In genomic region chr12:76113800-76114757, GRCh38 we compare ENCODE assay signal across 22 cellular contexts. TPM values are rescaled to one million over a fixed set of nuclear protein-coding genes. Genes with fewer than 3 reads are reported as not detected.
DNase-seq lines count a peak whose midpoint lies in the region; ATAC-seq and TF ChIP-seq lines count a peak whose summit lies in the region.
"Had no signal": no experiment of that assay in that cellular context is flagged by ENCODE, and none has a peak within 500 bp of the region (broad histone marks: within the 10 kb centered on the region; RNA-seq: fewer than 3 reads in every experiment).

No MANE protein-coding gene starts in this region.

- no peak for DNase-seq in Right ventricle myocardium inferior (ENCODE audit: missing footprints)
- no peak for DNase-seq in cardiac septum (ENCODE audit: low spot score)
- DNase-seq in epidermal melanocyte (ENCODE audit: insufficient read length, low spot score), result peak; percentile 44
- DNase-seq in hepatic stellate cell (ENCODE audit: low spot score), result peak; percentile 22
- DNase-seq in nephron progenitor cell, result no peak
- no peak for DNase-seq in T-helper 1 cell
- DNase-seq in posterior vena cava (ENCODE audit: low spot score), result no peak
- DNase-seq: activated B cell treated with CpG ODN at 0.5 μM for 24 hours; activated naive CD4-positive, alpha-beta T cell treated with anti-CD3 and anti-CD28 coated beads, Interleukin-2, amount 50 U/mL, for 16 hours; activated T-cell treated with anti-CD3 and anti-CD28 coated beads, Interleukin-2, amount 50 U/mL, for 72 hours; body of pancreas; Karpas-422; NCI-H1092; NCI-H2081 treated with DMSO at 0.1 percent for 48 hours; NCI-H510A treated with DMSO at 0.1 percent for 48 hours; retina; SHP77 treated with DMSO at 0.1 percent for 48 hours; T-helper 17 cell; transverse colon had no signal

- no peak overlapping the region for H3K27ac Mint-ChIP-seq in nephron progenitor cell
- H3K27ac Mint-ChIP-seq: activated B cell treated with CpG ODN at 0.5 μM for 24 hours; activated T-cell treated with anti-CD3 and anti-CD28 coated beads, Interleukin-2, amount 50 U/mL, for 72 hours; B cell; stimulated activated effector memory CD8-positive, alpha-beta T cell treated with anti-CD3 and anti-CD28 coated beads, Interleukin-12 subunit alpha, Interleukin-12 subunit beta, amount 100 ng/mL, for 72 hours; T-helper 17 cell had no signal

- no peak for TF ChIP-seq CTCF in nephron progenitor cell (IDR thresholded peaks at IDR 0.05)

- no peaks in the 10 kb centered on the region for H3K4me1 Mint-ChIP-seq in nephron progenitor cell
- H3K4me1 Mint-ChIP-seq: activated B cell treated with CpG ODN at 0.5 μM for 24 hours; B cell; stimulated activated effector memory CD8-positive, alpha-beta T cell treated with anti-CD3 and anti-CD28 coated beads, Interleukin-12 subunit alpha, Interleukin-12 subunit beta, amount 100 ng/mL, for 72 hours; T-helper 17 cell had no signal

- peaks cover 4% of the 10 kb centered on the region for H3K27me3 Mint-ChIP-seq in nephron progenitor cell (ENCODE audit: low read depth, poor library complexity)
- H3K27me3 Mint-ChIP-seq: activated B cell treated with CpG ODN at 0.5 μM for 24 hours, T-helper 17 cell had no signal

- H3K9me3 Mint-ChIP-seq in nephron progenitor cell, result no peaks in the 10 kb centered on the region
- H3K9me3 Mint-ChIP-seq: activated B cell treated with CpG ODN at 0.5 μM for 24 hours; activated T-cell treated with anti-CD3 and anti-CD28 coated beads, Interleukin-2, amount 50 U/mL, for 72 hours; stimulated activated effector memory CD8-positive, alpha-beta T cell treated with anti-CD3 and anti-CD28 coated beads, Interleukin-12 subunit alpha, Interleukin-12 subunit beta, amount 100 ng/mL, for 72 hours had no signal

- intact Hi-C loops in Right ventricle myocardium inferior (cut with DNase I) (no loop called here), cardiac septum (cut with DNase I) (no loop called here), posterior vena cava (cut with DNase I) (no loop called here)

- ATAC-seq in Right ventricle myocardium inferior, result peak; percentile 74
- ATAC-seq in GM18868 (IDR thresholded peaks at IDR 0.05; ENCODE audit: unreplicated experiment), result no peak
- ATAC-seq: activated T-cell treated with anti-CD3 and anti-CD28 coated beads, Interleukin-2, amount 50 U/mL, for 72 hours; body of pancreas; stimulated activated effector memory CD8-positive, alpha-beta T cell treated with anti-CD3 and anti-CD28 coated beads, Interleukin-12 subunit alpha, Interleukin-12 subunit beta, amount 100 ng/mL, for 72 hours; T-helper 17 cell had no signal

- no peaks in the 10 kb centered on the region for H3K36me3 Mint-ChIP-seq in nephron progenitor cell (ENCODE audit: low read depth)
- H3K36me3 Mint-ChIP-seq: stimulated activated effector memory CD8-positive, alpha-beta T cell treated with anti-CD3 and anti-CD28 coated beads, Interleukin-12 subunit alpha, Interleukin-12 subunit beta, amount 100 ng/mL, for 72 hours had no signal

- no peak overlapping the region for H3K4me3 Mint-ChIP-seq in nephron progenitor cell
- H3K4me3 Mint-ChIP-seq: activated B cell treated with CpG ODN at 0.5 μM for 24 hours; activated T-cell treated with anti-CD3 and anti-CD28 coated beads, Interleukin-2, amount 50 U/mL, for 72 hours; B cell; stimulated activated effector memory CD8-positive, alpha-beta T cell treated with anti-CD3 and anti-CD28 coated beads, Interleukin-12 subunit alpha, Interleukin-12 subunit beta, amount 100 ng/mL, for 72 hours; T-helper 17 cell had no signal

RNA-seq across cellular contexts. Expression of gene NAP1L1, which starts 29.6 kb away (rescaled TPM):
- total RNA-seq in Right ventricle myocardium inferior (267 TPM), cardiac septum (348 TPM), posterior vena cava (100 to 1,000 TPM; 281 to 331 TPM)

Comparison
In these comparisons a context has a peak if more than half of its experiments do, and no peak if none do; other contexts are left out.
1. DNase-seq: peak in epidermal melanocyte (single experiment) and hepatic stellate cell (single experiment); none in Right ventricle myocardium inferior (single experiment), cardiac septum (single experiment), nephron progenitor cell (single experiment), T-helper 1 cell (0 of 5) and posterior vena cava (single experiment).